ENCODE assay signal across 24 cellular contexts in genomic region chr9:135079018-135079417, GRCh38. TPM values are rescaled to one million over a fixed set of nuclear protein-coding genes. Genes with fewer than 3 reads are reported as not detected.
DNase-seq lines count a peak whose midpoint lies in the region; TF ChIP-seq lines count a peak whose summit lies in the region.
"Had no signal": no experiment of that assay in that cellular context is flagged by ENCODE, and none has a peak within 500 bp of the region (broad histone marks: within the 10 kb centered on the region; RNA-seq: fewer than 3 reads in every experiment).

No MANE protein-coding gene starts in this region.

- H3K4me3 Mint-ChIP-seq in H9 (no peak overlapping the region), glutamatergic neuron (ENCODE audit: unreplicated experiment) (peak overlapping the region; percentile 99)
- H3K4me3 Mint-ChIP-seq: CD8-positive, alpha-beta memory T cell had no signal

- TF ChIP-seq EP300 in sigmoid colon (IDR thresholded peaks at IDR 0.05) (no peak), SK-N-SH (IDR thresholded peaks at IDR 0.05; ENCODE audit: borderline replicate concordance in 1 of 2, low read depth in 1 of 2, low read length in 1 of 2) (no peak)

- no peak for TF ChIP-seq POLR2A in sigmoid colon (IDR thresholded peaks at IDR 0.05)

- H3K4me1 ChIP-seq in H9 (ENCODE audit: insufficient read depth, low read length) (no peaks in the 10 kb centered on the region), sigmoid colon (peaks cover 0 to 19% (median 15%) of the 10 kb centered on the region in 4 donors), SK-N-SH (ENCODE audit: control insufficient read depth in 1 of 2, insufficient read depth in 2 of 2, low read depth in 1 of 2, low read length in 1 of 2) (peaks cover 0 to 6% of the 10 kb centered on the region in 2 experiments; a peak in 1 of 4 replicates)

- H3T11ph ChIP-seq in H9 (ENCODE audit: low read length), result no peak overlapping the region

- H3K27ac Mint-ChIP-seq in H9 (no peak overlapping the region; a peak in 1 of 7 replicates), glutamatergic neuron (ENCODE audit: unreplicated experiment) (peak overlapping the region; percentile 49)
- H3K27ac Mint-ChIP-seq: CD8-positive, alpha-beta memory T cell had no signal

- H3K9me3 Mint-ChIP-seq in H9 (peaks cover 0 to 2% of the 10 kb centered on the region in 2 experiments; a peak in 1 of 5 replicates), glutamatergic neuron (ENCODE audit: unreplicated experiment) (peaks cover 18% of the 10 kb centered on the region)

- H4K8ac ChIP-seq in H9 (replicated peaks; ENCODE audit: insufficient read length, low read depth, low read length), result no peak overlapping the region

- no peaks in the 10 kb centered on the region for H3K9me3 ChIP-seq in H9 (ENCODE audit: control insufficient read depth, low read depth, low read length)
- no peaks in the 10 kb centered on the region for H3K9me3 ChIP-seq in sigmoid colon
- no peaks in the 10 kb centered on the region for H3K9me3 ChIP-seq in SK-N-SH
- H3K9me3 ChIP-seq: BE2C had no signal

- no peak overlapping the region for H2BK12ac ChIP-seq in H9 (ENCODE audit: insufficient read length, low read depth, low read length)

- WGBS in H9 (ENCODE audit: extremely low coverage, insufficient read length, low lambda C conversion rate), result no CpG with 5 or more reads among the region's 7 CpGs
- 84 to 89% methylated on average over 7 of the region's 7 CpGs for WGBS in sigmoid colon, 2 donors
- WGBS in SK-N-SH (ENCODE audit: low lambda C conversion rate), result 42% methylated on average over 7 of the region's 7 CpGs

- H3K4me2 ChIP-seq in H9 (ENCODE audit: insufficient read depth, insufficient read length, low read length) (no peak overlapping the region), SK-N-SH (no peak overlapping the region)

- POLR2A ChIA-PET in SK-N-SH (lab: Yijun Ruan, JAX), result no interaction called here

- no peak overlapping the region for H2BK5ac ChIP-seq in H9 (ENCODE audit: insufficient read length, low read length)

- no peak overlapping the region for H2BK120ac ChIP-seq in H9 (ENCODE audit: low read depth, low read length, poor library complexity, severe bottlenecking)

- CTCF ChIA-PET in SK-N-SH (lab: Yijun Ruan, JAX), result interaction anchor here (0.6 to 5.7 kb wide), 4 partner anchors 7 to 638 kb away, joined by 3 to 39 read pairs (median 23); partner anchors contain the start of gene OLFM1

- intact Hi-C loops in sigmoid colon (cut with DNase I), result no loop called here

- H4K5ac ChIP-seq in H9 (ENCODE audit: insufficient read length, low read depth, low read length), result no peak overlapping the region

- no peak overlapping the region for H2BK15ac ChIP-seq in H9 (ENCODE audit: low read depth, low read length)

- no peak for TF ChIP-seq RAD21 in SK-N-SH (IDR thresholded peaks at IDR 0.05; ENCODE audit: low read length)

- TF ChIP-seq CTCF in H9 (conservative IDR thresholded peaks at IDR 0.05), result no peak
- no peak for TF ChIP-seq CTCF in glutamatergic neuron (IDR thresholded peaks at IDR 0.05; ENCODE audit: partially characterized antibody, unreplicated experiment)
- no peak for TF ChIP-seq CTCF in sigmoid colon (IDR thresholded peaks at IDR 0.05)
- no peak for TF ChIP-seq CTCF in SK-N-SH (IDR thresholded peaks at IDR 0.05)

- no peaks in the 10 kb centered on the region for H3F3A ChIP-seq in SK-N-SH (replicated peaks; ENCODE audit: insufficient read depth)

- H3K27me3 Mint-ChIP-seq in H9 (ENCODE audit: low read depth) (peaks cover 46% of the 10 kb centered on the region), glutamatergic neuron (ENCODE audit: unreplicated experiment) (peaks cover 15% of the 10 kb centered on the region)

- H3K27ac ChIP-seq in H9 (ENCODE audit: insufficient read length, low read depth, low read length) (no peak overlapping the region), sigmoid colon (no peak overlapping the region), SK-N-SH (ENCODE audit: low read depth in 2 of 2, low read length in 1 of 2) (no peak overlapping the region)

- H3K9me2 ChIP-seq in SK-N-SH, result no peaks in the 10 kb centered on the region

- no peak overlapping the region for H3K4ac ChIP-seq in H9 (ENCODE audit: low read depth, low read length)

- H3K36me3 ChIP-seq in sigmoid colon (no peaks in the 10 kb centered on the region), SK-N-SH (replicated peaks in 1 of 2; ENCODE audit: control insufficient read depth in 1 of 2, insufficient read depth in 2 of 2, low read length in 1 of 2) (no peaks in the 10 kb centered on the region)

- no peak overlapping the region for H2BK20ac ChIP-seq in H9 (ENCODE audit: low read depth, low read length, poor library complexity, severe bottlenecking)

- H2AK5ac ChIP-seq in H9 (ENCODE audit: insufficient read length, low read length), result no peak overlapping the region

- no peak overlapping the region for H3K23ac ChIP-seq in H9 (ENCODE audit: insufficient read length, low read depth, low read length)

- no peak overlapping the region for H3K9ac ChIP-seq in H9 (ENCODE audit: extremely low read depth, insufficient read length, low read length)
- no peak overlapping the region for H3K9ac ChIP-seq in SK-N-SH

- H3K23me2 ChIP-seq in H9 (ENCODE audit: insufficient read length, low read depth, low read length, poor library complexity, severe bottlenecking), result peaks cover 5% of the 10 kb centered on the region

- peaks cover 14 to 18% of the 10 kb centered on the region in 2 experiments for H3K4me1 Mint-ChIP-seq in H9
- peaks cover 52% of the 10 kb centered on the region for H3K4me1 Mint-ChIP-seq in glutamatergic neuron (ENCODE audit: low read depth, unreplicated experiment)

- H3K14ac ChIP-seq in H9 (ENCODE audit: insufficient read depth, low read length), result no peak overlapping the region

- H3K79me1 ChIP-seq in H9 (ENCODE audit: insufficient read depth, low read depth, low read length, poor library complexity, severe bottlenecking), result no peaks in the 10 kb centered on the region

- peak; percentile 0 for DNase-seq in activated CD8-positive, alpha-beta memory T cell treated with anti-CD3 and anti-CD28 coated beads, Interleukin-2, amount 50 U/mL, for 4 hours
- no peak for DNase-seq in activated CD8-positive, alpha-beta memory T cell treated with anti-CD3 and anti-CD28 coated beads for 24 hours
- peak; percentile 3 for DNase-seq in H9
- DNase-seq in glutamatergic neuron, result peak; percentile 4
- peak; percentile 48 for DNase-seq in sigmoid colon
- no peak for DNase-seq in DMS153 treated with DMSO at 0.1 percent for 48 hours (lab: John Stamatoyannopoulos, UW; ENCODE audit: unreplicated experiment)
- DNase-seq in NCI-H1092 (lab: John Stamatoyannopoulos, UW), result no peak
- no peak for DNase-seq in SK-N-SH
- DNase-seq: 8988T; ACHN; BE2C; CD8-positive, alpha-beta memory T cell; DMS 273 treated with DMSO at 0.1 percent for 48 hours; DND-41; KBM-7; MV-4-11; NCI-H1105 treated with DMSO at 0.1 percent for 48 hours; NCI-H2029; NCI-H446; NCI-H69; RPMI8226; SHP77 had no signal

- no peak overlapping the region for H3K18ac ChIP-seq in H9 (ENCODE audit: insufficient read length, low read depth, low read length)

- H4K20me1 ChIP-seq in H9 (ENCODE audit: control insufficient read depth, insufficient read depth, insufficient read length), result no peaks in the 10 kb centered on the region
- H4K20me1 ChIP-seq in SK-N-SH (ENCODE audit: insufficient read depth), result no peaks in the 10 kb centered on the region

- no peaks in the 10 kb centered on the region; the same call in 1 of the 2 replicates for H3K27me3 ChIP-seq in H9 (ENCODE audit: insufficient read depth, low read length)
- H3K27me3 ChIP-seq in sigmoid colon, result no peaks in the 10 kb centered on the region
- H3K27me3 ChIP-seq in SK-N-SH (ENCODE audit: insufficient read depth), result no peaks in the 10 kb centered on the region
- H3K27me3 ChIP-seq: BE2C had no signal

- no peak overlapping the region for H3K4me3 ChIP-seq in sigmoid colon
- no peak overlapping the region for H3K4me3 ChIP-seq in SK-N-SH (ENCODE audit: low read depth in 2 of 2, low read length in 1 of 2)

- H4K91ac ChIP-seq in H9 (ENCODE audit: insufficient read length, low read depth, low read length), result no peak overlapping the region

- H3K79me2 ChIP-seq in H9 (ENCODE audit: insufficient read depth, low read length), result no peaks in the 10 kb centered on the region
- H3K79me2 ChIP-seq in SK-N-SH (ENCODE audit: insufficient read depth), result no peaks in the 10 kb centered on the region

- H2AFZ ChIP-seq in H9 (ENCODE audit: low read length) (no peak overlapping the region), SK-N-SH (ENCODE audit: low read depth) (no peak overlapping the region)

- H3K56ac ChIP-seq in H9 (ENCODE audit: insufficient read length, low read depth, low read length), result no peak overlapping the region

- no peaks in the 10 kb centered on the region; a peak in 1 of 7 replicates for H3K36me3 Mint-ChIP-seq in H9 (ENCODE audit: insufficient read depth in 1 of 3, low read depth in 3 of 3)
- peaks cover 14% of the 10 kb centered on the region for H3K36me3 Mint-ChIP-seq in glutamatergic neuron (ENCODE audit: unreplicated experiment)
- H3K36me3 Mint-ChIP-seq: CD8-positive, alpha-beta memory T cell had no signal

TF ChIP-seq in SK-N-SH, 30 proteins besides CTCF, POLR2A, EP300 and RAD21:
- TF ChIP-seq ZBTB33 (IDR thresholded peaks at IDR 0.05; ENCODE audit: borderline replicate concordance, low read depth), result no peak
- no peak for TF ChIP-seq JUND (IDR thresholded peaks at IDR 0.05)
- TF ChIP-seq RXRA (IDR thresholded peaks at IDR 0.05; ENCODE audit: borderline replicate concordance, low read depth), result no peak
- no peak for TF ChIP-seq RFX5 (IDR thresholded peaks at IDR 0.05; ENCODE audit: low read length)
- TF ChIP-seq MXI1 (IDR thresholded peaks at IDR 0.05; ENCODE audit: low read depth, low read length), result no peak

RNA-seq across cellular contexts. Expression of gene OLFM1, which starts 8.4 kb away (rescaled TPM):
- total RNA-seq in H9 (2021) (34.1 and 36.8 TPM in 2 replicates), glutamatergic neuron (ENCODE audit: unreplicated experiment) (387 TPM), sigmoid colon (10 to 100 TPM; 13.3 to 19.3 (median 17.2) TPM)
- polyA plus RNA-seq in sigmoid colon (10 to 100 TPM in 1 of 3 donors, 1 to 10 TPM in 2; 1.2 to 13.6 (median 4.2) TPM), SK-N-SH (2012; rRNA removed) (13.3 and 15.9 TPM in 2 replicates)
- 16.6 and 17.2 TPM in 2 replicates for polyA plus RNA-seq in SK-N-SH (2012; cell fraction: cytosol; rRNA removed)
- polyA plus RNA-seq in SK-N-SH (2012; cell fraction: nucleus; rRNA removed), result 6.9 and 7.5 TPM in 2 replicates
- total RNA-seq: CD8-positive, alpha-beta memory T cell; LHCN-M2; MCF 10A had no signal
- polyA plus RNA-seq: CD8-positive, alpha-beta memory T cell had no signal

Comparison
In these comparisons a context has a peak if more than half of its experiments do, and no peak if none do; other contexts are left out.
1. DNase-seq: peak in activated CD8-positive, alpha-beta memory T cell treated with anti-CD3 and anti-CD28 coated beads, Interleukin-2, amount 50 U/mL, for 4 hours (single experiment), H9 (single experiment), glutamatergic neuron (single experiment) and sigmoid colon (single experiment); none in activated CD8-positive, alpha-beta memory T cell treated with anti-CD3 and anti-CD28 coated beads for 24 hours (single experiment), DMS153 treated with DMSO at 0.1 percent for 48 hours (single experiment), NCI-H1092 (single experiment) and SK-N-SH (single experiment).
2. RNA of gene OLFM1, which starts 8.4 kb away (total RNA-seq): 387 TPM in glutamatergic neuron (single experiment); 34.1 to 36.8 TPM in H9 and 13.3 to 19.3 TPM in sigmoid colon; every median in the first group is over 10 times any median in the second.